ENCODE assay signal across 19 cellular contexts in the genomic region with DNA sequence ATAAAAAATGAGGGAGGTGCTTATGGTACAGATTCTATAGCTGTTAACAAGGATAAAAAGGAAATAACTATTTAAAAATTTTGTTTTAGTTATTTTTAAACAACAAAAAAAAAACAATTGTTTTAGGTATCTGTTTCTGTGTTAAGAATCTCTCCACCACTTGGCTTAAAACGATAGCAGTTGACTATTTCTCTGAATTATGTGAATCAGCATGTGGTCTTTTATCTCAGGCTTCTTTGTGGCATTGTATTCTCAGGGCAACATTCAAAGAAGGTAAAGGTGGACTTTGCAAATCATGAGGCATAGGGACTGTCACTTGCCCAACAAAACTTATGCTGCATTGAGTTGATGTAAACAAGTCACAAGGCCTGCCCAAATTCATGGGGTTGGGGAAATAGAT. TPM values are rescaled to one million over a fixed set of nuclear protein-coding genes. Genes with fewer than 3 reads are reported as not detected.
DNase-seq lines count a peak whose midpoint lies in the region; ATAC-seq, FAIRE-seq and TF ChIP-seq lines count a peak whose summit lies in the region.
"Had no signal": no experiment of that assay in that cellular context is flagged by ENCODE, and none has a peak within 500 bp of the region (broad histone marks: within the 10 kb centered on the region; RNA-seq: fewer than 3 reads in every experiment).

No MANE protein-coding gene starts in this region.

- no peak overlapping the region for H3K9ac ChIP-seq in IMR-90 (ENCODE audit: low read depth, low read length)
- H3K9ac ChIP-seq in K562 (ENCODE audit: insufficient read depth in 1 of 2, low read depth in 2 of 2, low read length in 2 of 2) = no peak overlapping the region

- H3K36me3 ChIP-seq in IMR-90 (ENCODE audit: control insufficient read depth, insufficient read depth, low read length) = peaks cover 8% of the 10 kb centered on the region
- peaks cover 8% of the 10 kb centered on the region; the same call in 2 of the 3 replicates for H3K36me3 ChIP-seq in K562 (ENCODE audit: control insufficient read depth, insufficient read depth, low read length)
- H3K36me3 ChIP-seq: suprapubic skin, vagina had no signal

- H3K4ac ChIP-seq in IMR-90 (ENCODE audit: low read depth, low read length) = no peak overlapping the region

- intact Hi-C loops in activated CD4-positive, alpha-beta T cell treated with anti-CD3 and anti-CD28 coated beads for 36 hours (cut with DNase I, micrococcal nuclease) = no loop called here
- intact Hi-C loops in activated CD4-positive, alpha-beta T cell treated with anti-CD3 and anti-CD28 coated beads, Interleukin-2, amount 10 ng/mL, durations not matched to agents 24 days and 14 days (cut with micrococcal nuclease) = no loop called here
- intact Hi-C loops in IMR-90 (cut with micrococcal nuclease) = no loop called here
- intact Hi-C loops in K562 (cut with micrococcal nuclease) = no loop called here
- intact Hi-C loops in natural killer cell (cut with micrococcal nuclease) = no loop called here

- BruUV-seq in IMR-90 (replicated peaks; lab: Mats Ljungman, UMichigan) (no TSS peak), K562 (replicated peaks; lab: Mats Ljungman, UMichigan) (no TSS peak)

- peaks cover 2% of the 10 kb centered on the region for H3K9me3 Mint-ChIP-seq in activated CD4-positive, alpha-beta T cell treated with anti-CD3 and anti-CD28 coated beads for 36 hours (ENCODE audit: low read depth)
- H3K9me3 Mint-ChIP-seq in activated CD4-positive, alpha-beta T cell treated with anti-CD3 and anti-CD28 coated beads, Interleukin-2, amount 10 ng/mL, durations not matched to agents 24 days and 14 days = peaks cover 8% of the 10 kb centered on the region
- H3K9me3 Mint-ChIP-seq in natural killer cell = no peaks in the 10 kb centered on the region
- H3K9me3 Mint-ChIP-seq: activated CD4-positive, alpha-beta memory T cell treated with anti-CD3 and anti-CD28 coated beads for 36 hours had no signal

- no peak overlapping the region for H4K91ac ChIP-seq in IMR-90 (ENCODE audit: insufficient read depth, low read depth, low read length)

- H3K27ac Mint-ChIP-seq in activated CD4-positive, alpha-beta T cell treated with anti-CD3 and anti-CD28 coated beads for 36 hours = no peak overlapping the region
- H3K27ac Mint-ChIP-seq in activated CD4-positive, alpha-beta T cell treated with anti-CD3 and anti-CD28 coated beads, Interleukin-2, amount 10 ng/mL, durations not matched to agents 24 days and 14 days = no peak overlapping the region
- H3K27ac Mint-ChIP-seq in natural killer cell = peak overlapping the region; percentile 62 to 75
- H3K27ac Mint-ChIP-seq: activated CD4-positive, alpha-beta memory T cell treated with anti-CD3 and anti-CD28 coated beads for 36 hours had no signal

- in situ Hi-C loops in IMR-90 (cut with MboI; ENCODE audit: low sequenced_read_pairs) (no loop called here), K562 (cut with MboI) (no loop called here)

- H4K8ac ChIP-seq in IMR-90 (ENCODE audit: low read depth in 2 of 2, low read length in 2 of 2) = no peak overlapping the region

- H2BK15ac ChIP-seq in IMR-90 (ENCODE audit: low read depth, low read length) = no peak overlapping the region

- H4K20me1 ChIP-seq in IMR-90 (ENCODE audit: insufficient read depth, low read length) (peaks cover 65% of the 10 kb centered on the region), K562 (replicated peaks; ENCODE audit: control insufficient read depth, insufficient read depth, low read length) (peaks cover 20% of the 10 kb centered on the region; the same call in 1 of the 2 replicates)

- H3K18ac ChIP-seq in IMR-90 (ENCODE audit: low read depth, low read length) = no peak overlapping the region; the same call in 1 of the 2 replicates

- TF ChIP-seq CTCF in IMR-90 (conservative IDR thresholded peaks at IDR 0.05; ENCODE audit: low read depth, low read length) (no peak), K562 (IDR thresholded peaks at IDR 0.05 in 2 of 3, conservative IDR thresholded peaks at IDR 0.05 in 1 of 3; ENCODE audit: insufficient read depth in 2 of 3, low read depth in 1 of 3, low read length in 3 of 3) (no peak), natural killer cell (IDR thresholded peaks at IDR 0.05) (no peak)

- peak overlapping the region; percentile 67; the same call in 1 of the 2 replicates for H3K23ac ChIP-seq in IMR-90 (ENCODE audit: low read depth, low read length)

- H3K4me1 Mint-ChIP-seq in activated CD4-positive, alpha-beta T cell treated with anti-CD3 and anti-CD28 coated beads for 36 hours = peaks cover 57% of the 10 kb centered on the region
- H3K4me1 Mint-ChIP-seq in activated CD4-positive, alpha-beta T cell treated with anti-CD3 and anti-CD28 coated beads, Interleukin-2, amount 10 ng/mL, durations not matched to agents 24 days and 14 days = peaks cover 14% of the 10 kb centered on the region
- H3K4me1 Mint-ChIP-seq in natural killer cell = peaks cover 67 to 75% of the 10 kb centered on the region in 2 donors

- no peak overlapping the region for H3K14ac ChIP-seq in IMR-90 (replicated peaks; ENCODE audit: low read depth, low read length)

- TF ChIP-seq POLR2A in IMR-90 (IDR thresholded peaks at IDR 0.05; ENCODE audit: low read depth, low read length) (no peak), K562 (conservative IDR thresholded peaks at IDR 0.05) (no peak)

- H3K9me1 ChIP-seq in IMR-90 (ENCODE audit: insufficient read depth, low read length) (peaks cover 19% of the 10 kb centered on the region), K562 (ENCODE audit: control insufficient read depth, insufficient read depth, low read length) (no peaks in the 10 kb centered on the region)

- H4K5ac ChIP-seq in IMR-90 (ENCODE audit: low read depth, low read length) = no peak overlapping the region

- no peak overlapping the region for H2AK9ac ChIP-seq in IMR-90 (replicated peaks; ENCODE audit: low read depth, low read length, poor library complexity)

- H3K79me1 ChIP-seq in IMR-90 (ENCODE audit: low read depth in 1 of 2, low read length in 2 of 2) = peaks cover 3 to 58% of the 10 kb centered on the region in 2 experiments; a peak in 3 of 4 replicates

- no peak overlapping the region for H2AK5ac ChIP-seq in IMR-90 (ENCODE audit: low read depth, low read length)

- dilution Hi-C loops in IMR-90 (cut with HindIII; ENCODE audit: low sequenced_read_pairs, unreplicated experiment) = no loop called here

- peaks cover 88% of the 10 kb centered on the region for H3K79me2 ChIP-seq in K562 (ENCODE audit: control insufficient read depth, insufficient read depth, low read length)

- H3K56ac ChIP-seq in IMR-90 (ENCODE audit: extremely low read depth, insufficient read depth, low read length) = no peak overlapping the region

- H3K27me3 ChIP-seq in IMR-90 (ENCODE audit: control insufficient read depth, insufficient read depth, low read length) (no peaks in the 10 kb centered on the region), K562 (ENCODE audit: control insufficient read depth in 2 of 2, insufficient read depth in 2 of 2, low read length in 2 of 2) (no peaks in the 10 kb centered on the region)
- H3K27me3 ChIP-seq: suprapubic skin, vagina had no signal

- H2AFZ ChIP-seq in IMR-90 (replicated peaks; ENCODE audit: low read length, poor library complexity) (no peak overlapping the region), K562 (ENCODE audit: low read depth, low read length) (no peak overlapping the region)

- H3K4me3 Mint-ChIP-seq in activated CD4-positive, alpha-beta T cell treated with anti-CD3 and anti-CD28 coated beads for 36 hours = no peak overlapping the region
- H3K4me3 Mint-ChIP-seq in activated CD4-positive, alpha-beta T cell treated with anti-CD3 and anti-CD28 coated beads, Interleukin-2, amount 10 ng/mL, durations not matched to agents 24 days and 14 days = no peak overlapping the region
- H3K4me3 Mint-ChIP-seq in natural killer cell = no peak overlapping the region
- H3K4me3 Mint-ChIP-seq: activated CD4-positive, alpha-beta memory T cell treated with anti-CD3 and anti-CD28 coated beads for 36 hours had no signal

- WGBS in IMR-90 (ENCODE audit: extremely low coverage in 2 of 2, insufficient read length in 1 of 2), 2 experiments = no CpG with 5 or more reads among the region's 1 CpG
- WGBS in K562 (ENCODE audit: insufficient coverage, low coverage, missing lambda C conversion rate) = 14% methylated on average over 1 of the region's 1 CpG

- peaks cover 11% of the 10 kb centered on the region for H3K36me3 Mint-ChIP-seq in activated CD4-positive, alpha-beta T cell treated with anti-CD3 and anti-CD28 coated beads for 36 hours (ENCODE audit: low read depth)
- H3K36me3 Mint-ChIP-seq in activated CD4-positive, alpha-beta T cell treated with anti-CD3 and anti-CD28 coated beads, Interleukin-2, amount 10 ng/mL, durations not matched to agents 24 days and 14 days (ENCODE audit: low read depth) = peaks cover 19% of the 10 kb centered on the region
- H3K36me3 Mint-ChIP-seq in natural killer cell = no peaks in the 10 kb centered on the region

- no peak for TF ChIP-seq EP300 in K562 (IDR thresholded peaks at IDR 0.05; ENCODE audit: low read length)

- CTCF ChIA-PET in activated CD4-positive, alpha-beta T cell treated with anti-CD3 and anti-CD28 coated beads for 36 hours (lab: Charles Lee) = interaction anchor here (0.7 kb wide), 1 partner anchor 219 kb away, joined by 4 read pairs; no protein-coding TSS in a partner anchor
- CTCF ChIA-PET in IMR-90 (lab: Yijun Ruan, JAX) (no interaction called here), K562 (lab: Yijun Ruan, JAX; ENCODE audit: low intra/inter-chr PET ratio) (interaction anchor here (0.7 kb wide), 1 partner anchor 191 kb away, joined by 3 read pairs; no protein-coding TSS in a partner anchor)

- H3K4me3 ChIP-seq in IMR-90 (ENCODE audit: insufficient read depth, low read depth, low read length) (no peak overlapping the region), K562 (no peak overlapping the region)
- H3K4me3 ChIP-seq: suprapubic skin, vagina had no signal

- H2BK120ac ChIP-seq in IMR-90 (ENCODE audit: low read depth, low read length) = no peak overlapping the region

- POLR2A ChIA-PET in activated CD4-positive, alpha-beta T cell treated with anti-CD3 and anti-CD28 coated beads for 36 hours (lab: Charles Lee) = no interaction called here
- POLR2A ChIA-PET in IMR-90 (lab: Charles Lee; ENCODE audit: unreplicated experiment) (no interaction called here), K562 (lab: Yijun Ruan, JAX) (no interaction called here)

- ATAC-seq in activated CD4-positive, alpha-beta T cell treated with anti-CD3 and anti-CD28 coated beads for 36 hours = peak; percentile 55
- ATAC-seq in IMR-90 (ENCODE audit: low read depth) (no peak), K562 (peak; percentile 10), natural killer cell (peak in 2 of 3 donors; percentile 26 to 58), GM21825 (IDR thresholded peaks at IDR 0.05; ENCODE audit: unreplicated experiment) (no peak)

- DNase-seq in activated CD4-positive, alpha-beta T cell treated with anti-CD3 and anti-CD28 coated beads for 36 hours = no peak
- DNase-seq in activated CD4-positive, alpha-beta T cell treated with anti-CD3 and anti-CD28 coated beads, Interleukin-2, amount 10 ng/mL, durations not matched to agents 24 days and 14 days = no peak
- DNase-seq in IMR-90 (no peak), K562 (ENCODE audit: extremely low read depth in 1 of 4, low spot score in 3 of 4) (no peak), natural killer cell (no peak), UCSD-AML1 (lab: John Stamatoyannopoulos, UW; ENCODE audit: unreplicated experiment) (no peak)
- DNase-seq in stimulated activated CD4-positive, alpha-beta T cell treated with anti-CD3 and anti-CD28 coated beads, Interleukin-4, amount 100 ng/mL, for 4 hours = no peak
- DNase-seq: activated CD4-positive, alpha-beta memory T cell treated with anti-CD3 and anti-CD28 coated beads for 36 hours; amygdala; C1 segment of cervical spinal cord; HCEC 1CT; midbrain; NCI-H1930; NCI-H345; retina; stimulated activated CD8-positive, alpha-beta memory T cell treated with anti-CD3 and anti-CD28 coated beads, Interleukin-4, amount 100 ng/mL, for 48 hours had no signal

- H2BK5ac ChIP-seq in IMR-90 (ENCODE audit: low read depth, low read length, poor library complexity, severe bottlenecking) = no peak overlapping the region

- H2BK20ac ChIP-seq in IMR-90 (ENCODE audit: low read depth, low read length) = no peak overlapping the region

- FAIRE-seq in K562 (lab: Jason Lieb, UNC) = peak; percentile 32

- H3K9me3 ChIP-seq in IMR-90 (ENCODE audit: control insufficient read depth, insufficient read depth, low read length) = no peaks in the 10 kb centered on the region
- no peaks in the 10 kb centered on the region for H3K9me3 ChIP-seq in K562 (replicated peaks; ENCODE audit: control insufficient read depth, insufficient read depth, low read depth, low read length)
- H3K9me3 ChIP-seq: suprapubic skin, vagina had no signal

- H3K4me1 ChIP-seq in IMR-90 (ENCODE audit: control insufficient read depth, insufficient read depth, low read length) (peaks cover 16% of the 10 kb centered on the region), K562 (replicated peaks in 1 of 2; ENCODE audit: control insufficient read depth in 2 of 2, insufficient read depth in 2 of 2, low read length in 2 of 2) (peaks cover 15 to 36% of the 10 kb centered on the region in 2 experiments; a peak in 4 of 5 replicates)

- TF ChIP-seq RAD21 in IMR-90 (IDR thresholded peaks at IDR 0.05; ENCODE audit: low read length) = no peak
- TF ChIP-seq RAD21 in K562 (CRISPR knock-in tag; conservative IDR thresholded peaks at IDR 0.05 in 1 of 2, IDR thresholded peaks at IDR 0.05 in 1 of 2) = no peak

- no peak overlapping the region for H3K27ac ChIP-seq in IMR-90 (ENCODE audit: insufficient read depth, low read length)
- peak overlapping the region; percentile 37; the same call in 2 of the 3 replicates for H3K27ac ChIP-seq in K562 (ENCODE audit: extremely low read depth, low read depth, low read length)
- H3K27ac ChIP-seq: suprapubic skin, vagina had no signal

- H3K27me3 Mint-ChIP-seq in activated CD4-positive, alpha-beta T cell treated with anti-CD3 and anti-CD28 coated beads for 36 hours = no peaks in the 10 kb centered on the region
- H3K27me3 Mint-ChIP-seq in activated CD4-positive, alpha-beta T cell treated with anti-CD3 and anti-CD28 coated beads, Interleukin-2, amount 10 ng/mL, durations not matched to agents 24 days and 14 days = no peaks in the 10 kb centered on the region
- no peaks in the 10 kb centered on the region for H3K27me3 Mint-ChIP-seq in natural killer cell (ENCODE audit: low read depth in 2 of 2)
- H3K27me3 Mint-ChIP-seq: activated CD4-positive, alpha-beta memory T cell treated with anti-CD3 and anti-CD28 coated beads for 36 hours had no signal

- H3K4me2 ChIP-seq in IMR-90 (ENCODE audit: low read depth, low read length) (peak overlapping the region; percentile 56; the same call in 1 of the 2 replicates), K562 (ENCODE audit: insufficient read depth, low read length) (no peak overlapping the region)

RNA-seq across cellular contexts. Expression of a gene that starts 55.2 kb away (rescaled TPM):
- total RNA-seq in activated CD4-positive, alpha-beta T cell treated with anti-CD3 and anti-CD28 coated beads for 36 hours = 10 to 100 TPM; 44.8 to 52.3 TPM
- 28.6 and 29.2 TPM in 2 replicates for total RNA-seq in activated CD4-positive, alpha-beta T cell treated with anti-CD3 and anti-CD28 coated beads, Interleukin-2, amount 10 ng/mL, durations not matched to agents 24 days and 14 days
- 70.1 and 107 TPM in 2 replicates for total RNA-seq in IMR-90 (2012; rRNA removed)
- 23.5 and 25.8 TPM in 2 replicates for polyA plus RNA-seq in IMR-90 (2012; rRNA removed)
- 2.3 and 2.5 TPM in 2 replicates for polyA plus RNA-seq in IMR-90 (2012; cell fraction: cytosol; rRNA removed)
- 2.7 and 29.1 TPM in 2 replicates for polyA plus RNA-seq in IMR-90 (2012; cell fraction: nucleus; rRNA removed; ENCODE audit: low replicate concordance)
- 112 and 233 TPM in 2 replicates for total RNA-seq in K562 (2011; cell fraction: chromatin; rRNA removed; ENCODE audit: low replicate concordance)
- total RNA-seq in K562 (2011; cell fraction: nucleolus; rRNA removed) = 51.4 and 66.5 TPM in 2 replicates
- 75.7 and 89.3 TPM in 2 replicates for total RNA-seq in K562 (2011; cell fraction: nucleoplasm; rRNA removed)
- total RNA-seq in K562 (2014; rRNA removed) = 27.9 and 41.7 TPM in 2 replicates
- total RNA-seq in K562 (2014; rRNA removed; fragmentation: Illumina TruSeq; extraction: Trizol) = 62.1 and 80.5 TPM in 2 replicates
- total RNA-seq in K562 (2015; rRNA removed; fragmentation: Illumina TruSeq; extraction: Trizol) = 66.1 and 72.8 TPM in 2 replicates
- 47.5 and 50.8 TPM in 2 replicates for total RNA-seq in K562 (2021)
- 37.9 and 56.9 TPM in 2 replicates for polyA plus RNA-seq in K562 (2011; rRNA removed)
- polyA plus RNA-seq in K562 (2011; cell fraction: cytosol; rRNA removed) = 11.3 and 18.9 TPM in 2 replicates
- polyA plus RNA-seq in K562 (2011; cell fraction: nucleus; rRNA removed) = 35.7 and 43.4 TPM in 2 replicates
- 21.0 and 29.0 TPM in 2 replicates for polyA plus RNA-seq in K562 (2012)
- polyA plus RNA-seq in K562 (2014; fragmentation: Illumina TruSeq; extraction: Trizol) = 39.0 and 40.6 TPM in 2 replicates
- 10 to 100 TPM; 11.9 to 12.1 TPM for polyA plus RNA-seq in K562 (2014; fragmentation: Nextera tagmentation; extraction: Ambion mirVana)
- 38.6 and 40.4 TPM in 2 replicates for polyA plus RNA-seq in K562 (2014; rRNA removed)
- polyA minus RNA-seq in K562 (2011; rRNA and poly(A)+ RNA removed) = 120 and 130 TPM in 2 replicates
- polyA minus RNA-seq in K562 (2011; cell fraction: cytosol; rRNA and poly(A)+ RNA removed) = 29.4 and 46.2 TPM in 2 replicates
- 102 and 130 TPM in 2 replicates for polyA minus RNA-seq in K562 (2011; cell fraction: nucleus; rRNA and poly(A)+ RNA removed)
- 100 to 1,000 TPM; 153 to 171 (median 166) TPM for total RNA-seq in natural killer cell

Comparison
In these comparisons a context has a peak if more than half of its experiments do, and no peak if none do; other contexts are left out.
1. ATAC-seq: peak in activated CD4-positive, alpha-beta T cell treated with anti-CD3 and anti-CD28 coated beads for 36 hours (single experiment), K562 (single experiment) and natural killer cell (2 of 3); none in IMR-90 (single experiment) and GM21825 (single experiment).
2. H3K27ac Mint-ChIP-seq: peak in natural killer cell (2 of 2); none in activated CD4-positive, alpha-beta T cell treated with anti-CD3 and anti-CD28 coated beads for 36 hours (single experiment) and activated CD4-positive, alpha-beta T cell treated with anti-CD3 and anti-CD28 coated beads, Interleukin-2, amount 10 ng/mL, durations not matched to agents 24 days and 14 days (single experiment).